14 cellular contexts compared by ENCODE assay signal in genomic region chr1:163875927-163876320, GRCh38.
DNase-seq lines count a peak whose midpoint lies in the region; ATAC-seq and TF ChIP-seq lines count a peak whose summit lies in the region.
"Had no signal": no experiment of that assay in that cellular context is flagged by ENCODE, and none has a peak within 500 bp of the region (broad histone marks: within the 10 kb centered on the region; RNA-seq: fewer than 3 reads in every experiment).

No MANE protein-coding gene starts in this region.

- CTCF ChIA-PET in BJ (lab: Yijun Ruan, JAX) (interaction anchor here (0.9 to 2.4 kb wide), 3 partner anchors 11 to 211 kb away, joined by 3 to 9 read pairs (median 4); no protein-coding TSS in a partner anchor), PC-9 (lab: Charles Lee) (no interaction called here)
- CTCF ChIA-PET in activated CD8-positive, alpha-beta T cell treated with anti-CD3 and anti-CD28 coated beads for 36 hours (lab: Charles Lee) = interaction anchor here (0.6 kb wide), 1 partner anchor 11 kb away, joined by 3 read pairs; no protein-coding TSS in a partner anchor

- no peaks in the 10 kb centered on the region for H3K9me3 ChIP-seq in PC-9 (ENCODE audit: insufficient read depth, low read depth)

- intact Hi-C loops in PC-9 (cut with micrococcal nuclease; ENCODE audit: unreplicated experiment) = no loop called here
- intact Hi-C loops in sciatic nerve (cut with DNase I) = no loop called here
- intact Hi-C loops in activated CD8-positive, alpha-beta T cell treated with anti-CD3 and anti-CD28 coated beads for 36 hours (cut with micrococcal nuclease) = no loop called here

- H3K36me3 ChIP-seq in BJ (ENCODE audit: control insufficient read depth, insufficient read depth, low read length) = no peaks in the 10 kb centered on the region
- no peaks in the 10 kb centered on the region for H3K36me3 ChIP-seq in PC-9 (ENCODE audit: low read depth)
- H3K36me3 ChIP-seq: cardiac muscle cell had no signal

- H3K27me3 ChIP-seq in BJ (ENCODE audit: control insufficient read depth, insufficient read depth, low read length) = no peaks in the 10 kb centered on the region
- H3K27me3 ChIP-seq in PC-9 (ENCODE audit: insufficient read depth, low read depth) = no peaks in the 10 kb centered on the region
- H3K27me3 ChIP-seq: cardiac muscle cell had no signal

- H3K79me2 ChIP-seq in PC-9 (ENCODE audit: low read depth) = no peaks in the 10 kb centered on the region

- peak; percentile 67 for DNase-seq in BJ (ENCODE audit: low read depth)
- no peak for DNase-seq in PC-9
- DNase-seq in fibroblast of mammary gland (ENCODE audit: low read depth) = peak; percentile 89
- DNase-seq in sciatic nerve (ENCODE audit: low spot score) = no peak
- no peak for DNase-seq in retina
- no peak for DNase-seq in activated CD8-positive, alpha-beta T cell treated with anti-CD3 and anti-CD28 coated beads for 36 hours
- DNase-seq: activated CD8-positive, alpha-beta memory T cell treated with anti-CD3 and anti-CD28 coated beads, Interleukin-2, amount 50 U/mL, for 48 hours; COR-L47; NCI-H1105 treated with DMSO at 0.1 percent for 48 hours; stimulated activated CD4-positive, alpha-beta T cell treated with anti-CD3 and anti-CD28 coated beads, Interleukin-15, amount 100 ng/mL, for 24 hours had no signal

- H3K4me3 ChIP-seq in BJ (ENCODE audit: low read depth, low read length) (no peak overlapping the region), PC-9 (no peak overlapping the region), fibroblast of mammary gland (ENCODE audit: control insufficient read depth, low read depth, low read length) (no peak overlapping the region)
- H3K4me3 ChIP-seq: cardiac muscle cell had no signal

- no peak overlapping the region for H3K27ac Mint-ChIP-seq in activated CD8-positive, alpha-beta T cell treated with anti-CD3 and anti-CD28 coated beads for 36 hours
- H3K27ac Mint-ChIP-seq: stimulated activated memory B cell treated with anti-CD40 and anti-IgM and Interleukin-4, amounts not matched to agents 10 μg/mL and 1 μg/mL and 100 μg/mL, for 72 hours had no signal

- H3K9me2 ChIP-seq in PC-9 (ENCODE audit: insufficient read depth) = no peaks in the 10 kb centered on the region

- no peaks in the 10 kb centered on the region for H3K36me3 Mint-ChIP-seq in activated CD8-positive, alpha-beta T cell treated with anti-CD3 and anti-CD28 coated beads for 36 hours (ENCODE audit: low read depth)
- H3K36me3 Mint-ChIP-seq: stimulated activated memory B cell treated with anti-CD40 and anti-IgM and Interleukin-4, amounts not matched to agents 10 μg/mL and 1 μg/mL and 100 μg/mL, for 72 hours had no signal

- peaks cover 14% of the 10 kb centered on the region for H3K9me3 Mint-ChIP-seq in activated CD8-positive, alpha-beta T cell treated with anti-CD3 and anti-CD28 coated beads for 36 hours

- TF ChIP-seq CTCF in BJ (IDR thresholded peaks at IDR 0.05; ENCODE audit: insufficient read depth, low read depth, low read length) (no peak), PC-9 (conservative IDR thresholded peaks at IDR 0.05) (no peak), fibroblast of mammary gland (conservative IDR thresholded peaks at IDR 0.05; ENCODE audit: control insufficient read depth, insufficient read depth, low read depth, low read length) (no peak)
- TF ChIP-seq CTCF in activated CD8-positive, alpha-beta T cell treated with anti-CD3 and anti-CD28 coated beads for 36 hours (IDR thresholded peaks at IDR 0.05) = no peak

- H3K27ac ChIP-seq in PC-9 = no peak overlapping the region
- H3K27ac ChIP-seq: cardiac muscle cell had no signal

- H3K4me1 ChIP-seq in PC-9 (replicated peaks; ENCODE audit: insufficient read depth) = no peaks in the 10 kb centered on the region

- peak; percentile 91 for ATAC-seq in sciatic nerve
- no peak for ATAC-seq in HG03378 (IDR thresholded peaks at IDR 0.05; ENCODE audit: unreplicated experiment)
- no peak for ATAC-seq in GM18520 (IDR thresholded peaks at IDR 0.05; ENCODE audit: unreplicated experiment)
- no peak for ATAC-seq in activated CD8-positive, alpha-beta T cell treated with anti-CD3 and anti-CD28 coated beads for 36 hours
- ATAC-seq: stimulated activated memory B cell treated with anti-CD40 and anti-IgM and Interleukin-4, amounts not matched to agents 10 μg/mL and 1 μg/mL and 100 μg/mL, for 72 hours had no signal

- peak overlapping the region; percentile 39; the same call in 1 of the 2 replicates for H3K4me2 ChIP-seq in PC-9

- H4K20me1 ChIP-seq in PC-9 (ENCODE audit: insufficient read depth) = no peaks in the 10 kb centered on the region

- 0 out of 2 replicates have a peak overlapping the region, but pooled peaks have one; percentile 42 for H2AFZ ChIP-seq in PC-9

- POLR2A ChIA-PET in BJ (lab: Charles Lee) (no interaction called here), PC-9 (lab: Charles Lee; ENCODE audit: unreplicated experiment) (no interaction called here)
- POLR2A ChIA-PET in activated CD8-positive, alpha-beta T cell treated with anti-CD3 and anti-CD28 coated beads for 36 hours (lab: Charles Lee) = interaction anchor here (0.6 kb wide), 1 partner anchor 15 kb away, joined by 3 read pairs; no protein-coding TSS in a partner anchor

- H3K4me3 Mint-ChIP-seq in activated CD8-positive, alpha-beta T cell treated with anti-CD3 and anti-CD28 coated beads for 36 hours = no peak overlapping the region
- H3K4me3 Mint-ChIP-seq: stimulated activated memory B cell treated with anti-CD40 and anti-IgM and Interleukin-4, amounts not matched to agents 10 μg/mL and 1 μg/mL and 100 μg/mL, for 72 hours had no signal

- no peaks in the 10 kb centered on the region for H3K27me3 Mint-ChIP-seq in activated CD8-positive, alpha-beta T cell treated with anti-CD3 and anti-CD28 coated beads for 36 hours
- H3K27me3 Mint-ChIP-seq: stimulated activated memory B cell treated with anti-CD40 and anti-IgM and Interleukin-4, amounts not matched to agents 10 μg/mL and 1 μg/mL and 100 μg/mL, for 72 hours had no signal

- H3K4me1 Mint-ChIP-seq in activated CD8-positive, alpha-beta T cell treated with anti-CD3 and anti-CD28 coated beads for 36 hours (ENCODE audit: low read depth) = no peaks in the 10 kb centered on the region
- H3K4me1 Mint-ChIP-seq: stimulated activated memory B cell treated with anti-CD40 and anti-IgM and Interleukin-4, amounts not matched to agents 10 μg/mL and 1 μg/mL and 100 μg/mL, for 72 hours had no signal

- H3F3A ChIP-seq in PC-9 (ENCODE audit: insufficient read depth, low read depth) = no peaks in the 10 kb centered on the region

- BruUV-seq in PC-9 (replicated peaks; lab: Mats Ljungman, UMichigan) = no TSS peak

Comparison
In these comparisons a context has a peak if more than half of its experiments do, and no peak if none do; other contexts are left out.
1. DNase-seq: peak in BJ (single experiment) and fibroblast of mammary gland (single experiment); none in PC-9 (0 of 2), sciatic nerve (single experiment), retina (single experiment) and activated CD8-positive, alpha-beta T cell treated with anti-CD3 and anti-CD28 coated beads for 36 hours (single experiment).